ENCODE assay signal across 8 cellular contexts in genomic region chr6:135497412-135498177, GRCh38. TPM values are rescaled to one million over a fixed set of nuclear protein-coding genes. Genes with fewer than 3 reads are reported as not detected.
A peak's percentile ranks its signal among the peaks of the same experiment; 100 is the strongest.
DNase-seq lines count a peak whose midpoint lies in the region; ATAC-seq, FAIRE-seq and TF ChIP-seq lines count a peak whose summit lies in the region.

TSS of gene AHI1 (minus strand) at chr6:135497740. CDS start at chr6:135492237, 5,503 bp downstream.

- DNase-seq in Caco-2 = peak; percentile 92 to 94
- peak; percentile 74 for DNase-seq in HPDE6-E6E7 (ENCODE audit: extremely low spot score)
- DNase-seq in NK-92 treated with Interleukin-12 subunit alpha and Interleukin-12 subunit beta, amount 100 ng/mL, for 24 hours (lab: John Stamatoyannopoulos, UW) = peak; percentile 95
- DNase-seq in H1 (ENCODE audit: low read depth in 1 of 2, low spot score in 2 of 2) = peak; percentile 72 to 94
- peak; percentile 96 for DNase-seq in mesendoderm
- DNase-seq in stimulated activated CD8-positive, alpha-beta memory T cell treated with anti-CD3 and anti-CD28 coated beads, Interleukin-15, amount 100 ng/mL, for 1 hour (ENCODE audit: low read depth) = peak; percentile 73

- H3K27me3 Mint-ChIP-seq in Caco-2 (ENCODE audit: insufficient read depth, unreplicated experiment) = no peaks in the 10 kb centered on the region

- no peak for TF ChIP-seq CTCF in Caco-2 (IDR thresholded peaks at IDR 0.05; ENCODE audit: insufficient read depth in 1 of 2, low read depth in 1 of 2, low read length in 1 of 2, severe bottlenecking in 1 of 2, unreplicated experiment in 1 of 2)
- no peak for TF ChIP-seq CTCF in H1 (IDR thresholded peaks at IDR 0.05; ENCODE audit: control extremely low read depth in 1 of 3, insufficient read depth in 1 of 3, low read depth in 1 of 3, low read length in 3 of 3)

- H3K27ac ChIP-seq in H1 (ENCODE audit: low read depth, low read length) (peak within 1 kb of the TSS; percentile 78), mesendoderm (ENCODE audit: low read depth, low read length) (peak within 1 kb of the TSS; percentile 84)

- H2BK5ac ChIP-seq in H1 (ENCODE audit: low read depth, low read length) = no peak within 1 kb of the TSS; the same call in 1 of the 2 replicates
- H2BK5ac ChIP-seq in mesendoderm (ENCODE audit: low read length) = no peak within 1 kb of the TSS

- no peak within 1 kb of the TSS for H3K14ac ChIP-seq in H1 (ENCODE audit: insufficient read length)

- FAIRE-seq in H1 (lab: Jason Lieb, UNC) = no peak

- H3K79me1 ChIP-seq in H1 (ENCODE audit: low read depth, low read length) (no peaks in the 10 kb centered on the region), mesendoderm (ENCODE audit: low read length) (no peaks in the 10 kb centered on the region)

- BruUV-seq in Caco-2 (replicated peaks; lab: Mats Ljungman, UMichigan) = no TSS peak

- ATAC-seq in GM19468 (IDR thresholded peaks at IDR 0.05; ENCODE audit: extremely low read depth, unreplicated experiment) = peak; percentile 92

- peaks cover 2% of the 10 kb centered on the region; the same call in 1 of the 2 replicates for H3K23me2 ChIP-seq in H1 (ENCODE audit: low read depth, low read length)

- no peaks in the 10 kb centered on the region for H3K9me3 Mint-ChIP-seq in Caco-2 (ENCODE audit: unreplicated experiment)

- no peak within 1 kb of the TSS for H3K4me3 Mint-ChIP-seq in Caco-2 (ENCODE audit: unreplicated experiment)

- H3K4me2 ChIP-seq in H1 (ENCODE audit: insufficient read depth in 1 of 2, low read depth in 2 of 2, low read length in 2 of 2) (peak within 1 kb of the TSS; percentile 80 to 84), mesendoderm (ENCODE audit: low read length) (peak within 1 kb of the TSS; percentile 41)

- H3K4me1 ChIP-seq in Caco-2 (0 out of 2 replicates have a peak, but pooled peaks cover 14% of the 10 kb centered on the region), H1 (replicated peaks in 1 of 4; ENCODE audit: control insufficient read depth in 3 of 4, insufficient read depth in 4 of 4, low read length in 3 of 4) (peaks cover 3 to 8% (median 5%) of the 10 kb centered on the region in 4 experiments; a peak in 5 of 7 replicates), mesendoderm (ENCODE audit: control insufficient read depth, low read depth, low read length) (no peaks in the 10 kb centered on the region)

- intact Hi-C loops in Caco-2 (cut with micrococcal nuclease; ENCODE audit: unreplicated experiment) = loop anchor here (2.0 kb wide), 1 partner anchor 47 kb away; no protein-coding TSS in a partner anchor

- no peaks in the 10 kb centered on the region for H3K9me3 ChIP-seq in Caco-2
- no peaks in the 10 kb centered on the region for H3K9me3 ChIP-seq in H1 (ENCODE audit: insufficient read depth in 2 of 2, low read depth in 1 of 2, low read length in 1 of 2)

- peak within 1 kb of the TSS; percentile 92 for H4K8ac ChIP-seq in H1 (ENCODE audit: extremely low read depth, insufficient read depth, low read length)
- peak within 1 kb of the TSS; percentile 84 for H4K8ac ChIP-seq in mesendoderm (ENCODE audit: low read depth, low read length)

- TF ChIP-seq RAD21 in H1 (IDR thresholded peaks at IDR 0.05 in 1 of 2, conservative IDR thresholded peaks at IDR 0.05 in 1 of 2; ENCODE audit: low read depth in 2 of 2, low read length in 2 of 2) = no peak

- H4K5ac ChIP-seq in H1 (ENCODE audit: insufficient read length, low read depth, low read length) (peak within 1 kb of the TSS; percentile 46), mesendoderm (ENCODE audit: low read length) (no peak within 1 kb of the TSS)

- H3K79me2 ChIP-seq in H1 (ENCODE audit: control insufficient read depth in 1 of 2, insufficient read depth in 2 of 2, low read length in 2 of 2) = peaks cover 0 to 12% of the 10 kb centered on the region in 2 experiments; a peak in 2 of 4 replicates
- H3K79me2 ChIP-seq in mesendoderm (ENCODE audit: control insufficient read depth, insufficient read depth, low read length) = peaks cover 1% of the 10 kb centered on the region

- no peak within 1 kb of the TSS for H3K4ac ChIP-seq in H1 (replicated peaks; ENCODE audit: insufficient read length, low read depth, low read length)
- H3K4ac ChIP-seq in mesendoderm (ENCODE audit: low read depth, low read length) = peak within 1 kb of the TSS; percentile 65

- no peaks in the 10 kb centered on the region for H3K4me1 Mint-ChIP-seq in Caco-2 (ENCODE audit: low read depth, unreplicated experiment)

- H3K23ac ChIP-seq in H1 (ENCODE audit: insufficient read length) = no peak within 1 kb of the TSS
- H3K23ac ChIP-seq in mesendoderm (ENCODE audit: low read length) = no peak within 1 kb of the TSS

- H3K36me3 Mint-ChIP-seq in Caco-2 (ENCODE audit: insufficient read depth, unreplicated experiment) = no peaks in the 10 kb centered on the region

- no peaks in the 10 kb centered on the region for H3K27me3 ChIP-seq in Caco-2 (replicated peaks; ENCODE audit: control insufficient read depth, insufficient read depth, low read length)
- no peaks in the 10 kb centered on the region for H3K27me3 ChIP-seq in H1 (replicated peaks in 1 of 4; ENCODE audit: control insufficient read depth in 3 of 4, extremely low read depth in 1 of 4, insufficient read depth in 3 of 4, low read length in 3 of 4)
- H3K27me3 ChIP-seq in mesendoderm (ENCODE audit: insufficient read depth, low read length, poor library complexity) = no peaks in the 10 kb centered on the region

- H2BK120ac ChIP-seq in H1 (replicated peaks; ENCODE audit: low read depth, low read length) = no peak within 1 kb of the TSS
- no peak within 1 kb of the TSS for H2BK120ac ChIP-seq in mesendoderm (ENCODE audit: low read depth, low read length)

- no peaks in the 10 kb centered on the region for H3K36me3 ChIP-seq in Caco-2 (ENCODE audit: control insufficient read depth, insufficient read depth, low read length)
- peaks cover 0 to 2% (median 0%) of the 10 kb centered on the region in 4 experiments; a peak in 1 of 8 replicates for H3K36me3 ChIP-seq in H1 (ENCODE audit: control insufficient read depth in 2 of 4, insufficient read depth in 4 of 4, low read length in 3 of 4)
- H3K36me3 ChIP-seq in mesendoderm (ENCODE audit: control insufficient read depth, insufficient read depth, low read length) = no peaks in the 10 kb centered on the region

- CTCF ChIA-PET in Caco-2 (lab: Charles Lee) (interaction anchor here (0.5 to 0.8 kb wide), 2 partner anchors 125 to 1467 kb away, joined by 4 read pairs; no protein-coding TSS in a partner anchor), H1 (lab: Charles Lee; ENCODE audit: partially characterized antibody) (interaction anchor here (0.6 to 1.4 kb wide), 6 partner anchors 13 to 978 kb away, joined by 3 to 6 read pairs (median 4); no protein-coding TSS in a partner anchor)
- CTCF ChIA-PET in activated CD8-positive, alpha-beta memory T cell treated with anti-CD3 and anti-CD28 coated beads for 36 hours (lab: Charles Lee) = interaction anchor here (1.0 to 1.3 kb wide), 2 partner anchors 40 to 792 kb away, joined by 3 read pairs; partner anchors contain the start of gene BCLAF1

- H3K4me3 ChIP-seq in Caco-2 (ENCODE audit: low read depth, low read length) (peak within 1 kb of the TSS; percentile 85), H1 (ENCODE audit: extremely low read depth in 1 of 4, insufficient read depth in 2 of 4, low read depth in 3 of 4, low read length in 4 of 4) (peak within 1 kb of the TSS; percentile 83 to 88 (median 84)), mesendoderm (ENCODE audit: low read length) (peak within 1 kb of the TSS; percentile 80)

- WGBS in H1 (ENCODE audit: extremely low coverage in 1 of 2, insufficient coverage in 1 of 2, insufficient read length in 1 of 2, insufficient replicate concordance in 2 of 2, low coverage in 1 of 2, low lambda C conversion rate in 2 of 2, missing lambda C conversion rate in 1 of 2), 2 experiments = 0% methylated on average over 69 of the region's 85 CpGs; no CpG with 5 or more reads in 1 of the 2 experiments
- no CpG with 5 or more reads among the region's 85 CpGs for WGBS in mesendoderm (ENCODE audit: extremely low coverage, insufficient coverage, low lambda C conversion rate)

- TF ChIP-seq EP300 in H1 (IDR thresholded peaks at IDR 0.05; ENCODE audit: borderline replicate concordance in 1 of 2, low read depth in 2 of 2, low read length in 2 of 2) = no peak

- H3K9ac ChIP-seq in H1 (replicated peaks in 1 of 4; ENCODE audit: extremely low read depth in 1 of 4, low read depth in 3 of 4, low read length in 3 of 4) (peak within 1 kb of the TSS; percentile 77 to 92 (median 82)), mesendoderm (ENCODE audit: low read length) (peak within 1 kb of the TSS; percentile 80)

- H3K18ac ChIP-seq in H1 (ENCODE audit: extremely low read depth, low read length) (peak within 1 kb of the TSS; percentile 38; the same call in 1 of the 2 replicates), mesendoderm (ENCODE audit: low read length) (peak within 1 kb of the TSS; percentile 46)

- H2AK5ac ChIP-seq in H1 (ENCODE audit: low read depth, low read length) = no peak within 1 kb of the TSS
- no peak within 1 kb of the TSS for H2AK5ac ChIP-seq in mesendoderm (ENCODE audit: low read length)

- no peak within 1 kb of the TSS for H3K27ac Mint-ChIP-seq in Caco-2 (ENCODE audit: unreplicated experiment)

- peak; percentile 78 to 82 for TF ChIP-seq POLR2A in H1 (IDR thresholded peaks at IDR 0.05; ENCODE audit: control extremely low read depth in 1 of 2, low read depth in 2 of 2, low read length in 2 of 2)

- H2BK15ac ChIP-seq in H1 (ENCODE audit: low read length) = peak within 1 kb of the TSS; percentile 2; the same call in 1 of the 2 replicates
- H2BK15ac ChIP-seq in mesendoderm (replicated peaks; ENCODE audit: low read depth) = peak within 1 kb of the TSS; percentile 100

- no peak within 1 kb of the TSS for H2BK12ac ChIP-seq in H1 (ENCODE audit: low read depth, low read length)

- no peaks in the 10 kb centered on the region for H4K20me1 ChIP-seq in H1 (replicated peaks in 1 of 2; ENCODE audit: control insufficient read depth in 1 of 2, insufficient read depth in 2 of 2, low read length in 2 of 2)

- no peak within 1 kb of the TSS for H3K56ac ChIP-seq in H1 (replicated peaks; ENCODE audit: insufficient read length, low read depth, low read length)
- H3K56ac ChIP-seq in mesendoderm (ENCODE audit: low read length) = peak within 1 kb of the TSS; percentile 96

- H2AFZ ChIP-seq in H1 (ENCODE audit: low read length) = peak within 1 kb of the TSS; percentile 98

- POLR2A ChIA-PET in Caco-2 (lab: Charles Lee) (interaction anchor here (1.0 kb wide), 2 partner anchors 443 to 753 kb away, joined by 3 read pairs; partner anchors contain the start of gene HBS1L), H1 (lab: Charles Lee; ENCODE audit: partially characterized antibody) (interaction anchor here (1.2 to 2.0 kb wide), 3 partner anchors 10 to 792 kb away, joined by 3 to 6 read pairs (median 3); partner anchors contain the start of gene BCLAF1)
- POLR2A ChIA-PET in activated CD8-positive, alpha-beta memory T cell treated with anti-CD3 and anti-CD28 coated beads for 36 hours (lab: Charles Lee) = interaction anchor here (0.6 to 1.7 kb wide), 3 partner anchors 42 to 792 kb away, joined by 3 to 19 read pairs (median 3); partner anchors contain the start of gene BCLAF1

- no peak within 1 kb of the TSS for H2BK20ac ChIP-seq in H1 (ENCODE audit: low read length)

- H4K91ac ChIP-seq in H1 (replicated peaks; ENCODE audit: insufficient read length, low read length) = no peak within 1 kb of the TSS

RNA-seq across cellular contexts. Expression of gene AHI1, which starts in this region (rescaled TPM):
- 10.4 and 11.3 TPM in 2 replicates for total RNA-seq in Caco-2 (2022)
- 10 to 100 TPM; 42.4 to 46.2 TPM for total RNA-seq in activated CD8-positive, alpha-beta memory T cell treated with anti-CD3 and anti-CD28 coated beads for 36 hours
- 18.1 and 19.6 TPM in 2 replicates for total RNA-seq in H1 (2021; fragmentation: NEBNext Ultra II Directional; extraction: Animal tissue kit (Norgen Biotek cat#: 25700))
- polyA plus RNA-seq in H1 (2011; rRNA removed) = 3.5 and 4.2 TPM in 2 replicates
- polyA plus RNA-seq in H1 (2011; cell fraction: cytosol; rRNA removed) = 7.5 TPM
- 6.5 TPM for polyA plus RNA-seq in H1 (2011; cell fraction: nucleus; rRNA removed)
- 7.3 to 14.6 TPM (median 8.1 TPM) in 4 replicates for polyA plus RNA-seq in H1 (2012, experiment 1 of 2)
- 0.47 TPM for polyA plus RNA-seq in H1 (2012, experiment 2 of 2)
- polyA plus RNA-seq in H1 (2013, experiment 1 of 2) = 18.4 TPM
- polyA plus RNA-seq in H1 (2013, experiment 2 of 2) = 16.2 TPM
- polyA minus RNA-seq in H1 (2011; rRNA and poly(A)+ RNA removed) = 11.5 and 16.7 TPM in 2 replicates
- polyA minus RNA-seq in H1 (2011; cell fraction: cytosol; rRNA and poly(A)+ RNA removed) = 8.4 TPM
- polyA minus RNA-seq in H1 (2011; cell fraction: nucleus; rRNA and poly(A)+ RNA removed) = 48.0 TPM
- 14.9 TPM for polyA plus RNA-seq in mesendoderm (2013, experiment 1 of 2)
- 13.0 TPM for polyA plus RNA-seq in mesendoderm (2013, experiment 2 of 2)

Comparison
In these comparisons a context has a peak if more than half of its experiments do, and no peak if none do; other contexts are left out.
1. Peak in every context shown above with its lines: DNase-seq, ATAC-seq, H3K4me3 ChIP-seq and H3K27ac ChIP-seq.